ENCODE assay signal across 27 cellular contexts in the genomic region with DNA sequence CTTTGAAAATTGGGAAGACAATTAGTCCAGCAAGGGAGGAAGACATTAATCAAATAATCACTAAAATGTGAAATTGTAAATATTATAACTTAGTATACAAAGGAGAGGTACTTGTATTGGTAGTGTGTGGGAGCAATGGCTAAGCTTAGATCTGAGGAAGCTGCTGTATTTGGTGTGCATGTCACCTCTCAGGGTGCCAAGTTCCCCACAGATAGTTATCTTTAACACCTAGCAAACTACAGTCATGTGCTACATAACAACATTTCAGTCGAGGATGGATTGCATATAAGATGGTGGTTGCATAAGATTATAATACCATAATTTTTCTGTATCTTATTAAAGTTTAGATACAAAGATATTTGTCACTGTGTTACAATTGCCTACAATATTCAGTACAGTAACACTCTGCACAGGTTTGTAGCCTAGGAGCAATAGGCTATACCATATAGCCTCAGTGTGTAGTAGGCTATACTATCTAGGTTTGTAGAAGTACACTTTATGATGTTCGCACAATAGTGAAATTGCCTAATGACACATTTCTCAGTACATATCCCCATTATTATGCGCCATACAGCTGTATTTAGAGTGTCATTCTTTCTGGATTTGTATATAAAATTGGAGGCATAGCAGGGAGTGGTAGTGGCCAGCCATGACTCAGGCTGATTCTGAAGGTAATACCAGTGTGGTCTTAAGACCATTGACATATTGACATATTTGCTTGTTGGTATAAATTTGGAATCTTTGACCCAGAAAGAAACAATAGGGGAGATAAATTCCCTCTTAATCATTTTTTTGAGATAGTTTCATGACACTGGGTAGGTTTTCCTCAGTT.
"Had no signal": no experiment of that assay in that cellular context is flagged by ENCODE, and none has a peak within 500 bp of the region (broad histone marks: within the 10 kb centered on the region; RNA-seq: fewer than 3 reads in every experiment).

No MANE protein-coding gene starts in this region.

- DNase-seq: activated B cell treated with CpG ODN at 0.5 μM for 24 hours; activated CD4-positive, alpha-beta T cell treated with anti-CD3 and anti-CD28 coated beads for 1 hour; activated CD4-positive, alpha-beta T cell treated with anti-CD3 and anti-CD28 coated beads, Interleukin-2, amount 10 ng/mL, durations not matched to agents 24 days and 14 days; activated CD4-positive, alpha-beta T cell treated with anti-CD3 and anti-CD28 coated beads, Interleukin-2, amount 50 U/mL, for 48 hours; activated CD8-positive, alpha-beta memory T cell treated with anti-CD3 and anti-CD28 coated beads, Interleukin-2, amount 10 ng/mL, durations not matched to agents 7 days and 5 days; activated effector memory CD4-positive, alpha-beta T cell treated with Interleukin-2 at 50 U/mL for 16 hours; activated naive CD4-positive, alpha-beta T cell; activated T-cell treated with anti-CD3 and anti-CD28 coated beads, Interleukin-2, amount 50 U/mL, for 24 hours; amygdala; KG1; NCI-H1048; NCI-H2029; NCI-H2107; NCI-H2171 treated with DMSO at 0.1 percent for 48 hours; NCI-H510A treated with DMSO at 0.1 percent for 48 hours; NCI-H69; NK-92 treated with Interleukin-12 subunit alpha and Interleukin-12 subunit beta, amount 100 ng/mL, for 24 hours; OCI-M1; T1000 had no signal

- H3K27ac Mint-ChIP-seq: activated B cell treated with CpG ODN at 0.5 μM for 24 hours; activated CD4-positive, alpha-beta T cell treated with anti-CD3 and anti-CD28 coated beads, Interleukin-2, amount 10 ng/mL, durations not matched to agents 24 days and 14 days; activated CD8-positive, alpha-beta memory T cell treated with anti-CD3 and anti-CD28 coated beads, Interleukin-2, amount 10 ng/mL, durations not matched to agents 7 days and 5 days; activated naive CD4-positive, alpha-beta T cell treated with anti-CD3 and anti-CD28 coated beads, Interleukin-2, amount 50 U/mL, for 24 hours; activated T-cell treated with anti-CD3 and anti-CD28 coated beads, Interleukin-2, amount 50 U/mL, for 24 hours; activated T-helper 1 cell treated with anti-CD3 and anti-CD28 coated beads, Interleukin-12 subunit alpha, Interleukin-12 subunit beta, Interleukin-2, Interleukin-4 antibody, amounts not matched to agents 30 ng/mL and 10 ng/mL and 1 ng/mL, durations not matched to agents 14 hours and 24 hours and 36 hours; brain; T-cell had no signal

- H3K27me3 Mint-ChIP-seq: activated B cell treated with CpG ODN at 0.5 μM for 24 hours; activated CD4-positive, alpha-beta T cell treated with anti-CD3 and anti-CD28 coated beads, Interleukin-2, amount 10 ng/mL, durations not matched to agents 24 days and 14 days; activated CD8-positive, alpha-beta memory T cell treated with anti-CD3 and anti-CD28 coated beads, Interleukin-2, amount 10 ng/mL, durations not matched to agents 7 days and 5 days; activated naive CD4-positive, alpha-beta T cell treated with anti-CD3 and anti-CD28 coated beads, Interleukin-2, amount 50 U/mL, for 24 hours; activated T-cell treated with anti-CD3 and anti-CD28 coated beads, Interleukin-2, amount 50 U/mL, for 24 hours; brain; T-cell had no signal

- ATAC-seq: activated CD8-positive, alpha-beta memory T cell treated with anti-CD3 and anti-CD28 coated beads, Interleukin-2, amount 10 ng/mL, durations not matched to agents 7 days and 5 days had no signal

- FAIRE-seq: astrocyte, RCC 7860, TTC549 had no signal

- H3K27ac ChIP-seq: SK-N-MC had no signal

- H3K9me3 Mint-ChIP-seq: activated B cell treated with CpG ODN at 0.5 μM for 24 hours; activated CD4-positive, alpha-beta T cell treated with anti-CD3 and anti-CD28 coated beads, Interleukin-2, amount 10 ng/mL, durations not matched to agents 24 days and 14 days; activated naive CD4-positive, alpha-beta T cell treated with anti-CD3 and anti-CD28 coated beads, Interleukin-2, amount 50 U/mL, for 24 hours; activated T-cell treated with anti-CD3 and anti-CD28 coated beads, Interleukin-2, amount 50 U/mL, for 24 hours; activated T-helper 1 cell treated with anti-CD3 and anti-CD28 coated beads, Interleukin-12 subunit alpha, Interleukin-12 subunit beta, Interleukin-2, Interleukin-4 antibody, amounts not matched to agents 30 ng/mL and 10 ng/mL and 1 ng/mL, durations not matched to agents 14 hours and 24 hours and 36 hours; T-cell had no signal

- H3K4me1 Mint-ChIP-seq: activated B cell treated with CpG ODN at 0.5 μM for 24 hours; activated CD4-positive, alpha-beta T cell treated with anti-CD3 and anti-CD28 coated beads, Interleukin-2, amount 10 ng/mL, durations not matched to agents 24 days and 14 days; activated CD8-positive, alpha-beta memory T cell treated with anti-CD3 and anti-CD28 coated beads, Interleukin-2, amount 10 ng/mL, durations not matched to agents 7 days and 5 days; activated naive CD4-positive, alpha-beta T cell treated with anti-CD3 and anti-CD28 coated beads, Interleukin-2, amount 50 U/mL, for 24 hours; brain; T-cell had no signal

- H3K36me3 Mint-ChIP-seq: activated CD8-positive, alpha-beta memory T cell treated with anti-CD3 and anti-CD28 coated beads, Interleukin-2, amount 10 ng/mL, durations not matched to agents 7 days and 5 days; activated naive CD4-positive, alpha-beta T cell treated with anti-CD3 and anti-CD28 coated beads, Interleukin-2, amount 50 U/mL, for 24 hours; brain; T-cell had no signal

- H3K4me3 Mint-ChIP-seq: activated B cell treated with CpG ODN at 0.5 μM for 24 hours; activated CD4-positive, alpha-beta T cell treated with anti-CD3 and anti-CD28 coated beads, Interleukin-2, amount 10 ng/mL, durations not matched to agents 24 days and 14 days; activated CD8-positive, alpha-beta memory T cell treated with anti-CD3 and anti-CD28 coated beads, Interleukin-2, amount 10 ng/mL, durations not matched to agents 7 days and 5 days; activated naive CD4-positive, alpha-beta T cell treated with anti-CD3 and anti-CD28 coated beads, Interleukin-2, amount 50 U/mL, for 24 hours; activated T-cell treated with anti-CD3 and anti-CD28 coated beads, Interleukin-2, amount 50 U/mL, for 24 hours; activated T-helper 1 cell treated with anti-CD3 and anti-CD28 coated beads, Interleukin-12 subunit alpha, Interleukin-12 subunit beta, Interleukin-2, Interleukin-4 antibody, amounts not matched to agents 30 ng/mL and 10 ng/mL and 1 ng/mL, durations not matched to agents 14 hours and 24 hours and 36 hours; brain; T-cell had no signal

- H3K4me3 ChIP-seq: SK-N-MC had no signal
